In the genomic region with DNA sequence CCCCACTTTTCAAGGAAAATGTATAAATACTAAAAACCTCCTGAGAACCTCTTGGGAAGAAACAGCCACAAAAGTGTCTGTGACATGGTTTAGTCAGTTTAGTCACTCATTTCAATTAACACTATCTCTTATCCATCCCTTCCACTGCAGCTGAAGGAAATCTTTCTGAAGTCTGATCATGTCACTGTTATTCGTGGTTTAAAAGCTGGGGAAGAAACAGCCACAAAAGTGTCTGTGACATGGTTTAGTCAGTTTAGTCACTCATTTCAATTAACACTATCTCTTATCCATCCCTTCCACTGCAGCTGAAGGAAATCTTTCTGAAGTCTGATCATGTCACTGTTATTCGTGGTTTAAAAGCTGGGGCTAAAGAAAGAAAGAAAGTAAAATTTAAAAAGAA, we compare ENCODE assay signal across 1 cellular context.
TF ChIP-seq lines count a peak whose summit lies in the region.
"Not testable (repeated sequence)": the region's sequence is repeated elsewhere in the genome, so short reads cannot be mapped to it uniquely, and the experiment has no call there.

No MANE protein-coding gene starts in this region.

TF ChIP-seq in K562, 482 proteins besides CTCF, POLR2A, EP300 and RAD21:
- TF ChIP-seq TCF3 (CRISPR knock-in tag; IDR thresholded peaks at IDR 0.05) (peak; percentile 53), FOSL1 (tag; conservative IDR thresholded peaks at IDR 0.05) (peak; percentile 64), MEIS2 (IDR thresholded peaks at IDR 0.05; ENCODE audit: partially characterized antibody) (peak; percentile 42), DPF2 (IDR thresholded peaks at IDR 0.05) (peak; percentile 12; the same call in 1 of the 2 replicates), NCOR1 (IDR thresholded peaks at IDR 0.05) (peak; percentile 44; the same call in 1 of the 2 replicates), TEAD4 (IDR thresholded peaks at IDR 0.05; ENCODE audit: low read length) (peak; percentile 16; the same call in 1 of the 2 replicates), NFIC (IDR thresholded peaks at IDR 0.05) (0 out of 2 replicates have a peak, but pooled peaks have one; percentile 3), KDM1A (IDR thresholded peaks at IDR 0.05) (peak; percentile 90 to 91), CBFA2T3 (IDR thresholded peaks at IDR 0.05) (peak; percentile 77), TAL1 (IDR thresholded peaks at IDR 0.05) (peak; percentile 34), CBFA2T2 (conservative IDR thresholded peaks at IDR 0.05) (peak; percentile 49), HDAC1 (IDR thresholded peaks at IDR 0.05) (peak in 1 of 2 experiments; percentile 66; a peak in 2 of 4 replicates), ARID1B (IDR thresholded peaks at IDR 0.05) (peak; percentile 47; the same call in 1 of the 2 replicates)
- TF ChIP-seq, protein P1, sequence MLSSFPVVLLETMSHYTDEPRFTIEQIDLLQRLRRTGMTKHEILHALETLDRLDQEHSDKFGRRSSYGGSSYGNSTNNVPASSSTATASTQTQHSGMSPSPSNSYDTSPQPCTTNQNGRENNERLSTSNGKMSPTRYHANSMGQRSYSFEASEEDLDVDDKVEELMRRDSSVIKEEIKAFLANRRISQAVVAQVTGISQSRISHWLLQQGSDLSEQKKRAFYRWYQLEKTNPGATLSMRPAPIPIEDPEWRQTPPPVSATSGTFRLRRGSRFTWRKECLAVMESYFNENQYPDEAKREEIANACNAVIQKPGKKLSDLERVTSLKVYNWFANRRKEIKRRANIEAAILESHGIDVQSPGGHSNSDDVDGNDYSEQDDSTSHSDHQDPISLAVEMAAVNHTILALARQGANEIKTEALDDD (IDR thresholded peaks at IDR 0.05): peak; percentile 89
- not testable (repeated sequence) for TF ChIP-seq TEAD4 (CRISPR knock-in tag; IDR thresholded peaks at IDR 0.05; ENCODE audit: borderline replicate concordance)
- TF ChIP-seq, protein P2, sequence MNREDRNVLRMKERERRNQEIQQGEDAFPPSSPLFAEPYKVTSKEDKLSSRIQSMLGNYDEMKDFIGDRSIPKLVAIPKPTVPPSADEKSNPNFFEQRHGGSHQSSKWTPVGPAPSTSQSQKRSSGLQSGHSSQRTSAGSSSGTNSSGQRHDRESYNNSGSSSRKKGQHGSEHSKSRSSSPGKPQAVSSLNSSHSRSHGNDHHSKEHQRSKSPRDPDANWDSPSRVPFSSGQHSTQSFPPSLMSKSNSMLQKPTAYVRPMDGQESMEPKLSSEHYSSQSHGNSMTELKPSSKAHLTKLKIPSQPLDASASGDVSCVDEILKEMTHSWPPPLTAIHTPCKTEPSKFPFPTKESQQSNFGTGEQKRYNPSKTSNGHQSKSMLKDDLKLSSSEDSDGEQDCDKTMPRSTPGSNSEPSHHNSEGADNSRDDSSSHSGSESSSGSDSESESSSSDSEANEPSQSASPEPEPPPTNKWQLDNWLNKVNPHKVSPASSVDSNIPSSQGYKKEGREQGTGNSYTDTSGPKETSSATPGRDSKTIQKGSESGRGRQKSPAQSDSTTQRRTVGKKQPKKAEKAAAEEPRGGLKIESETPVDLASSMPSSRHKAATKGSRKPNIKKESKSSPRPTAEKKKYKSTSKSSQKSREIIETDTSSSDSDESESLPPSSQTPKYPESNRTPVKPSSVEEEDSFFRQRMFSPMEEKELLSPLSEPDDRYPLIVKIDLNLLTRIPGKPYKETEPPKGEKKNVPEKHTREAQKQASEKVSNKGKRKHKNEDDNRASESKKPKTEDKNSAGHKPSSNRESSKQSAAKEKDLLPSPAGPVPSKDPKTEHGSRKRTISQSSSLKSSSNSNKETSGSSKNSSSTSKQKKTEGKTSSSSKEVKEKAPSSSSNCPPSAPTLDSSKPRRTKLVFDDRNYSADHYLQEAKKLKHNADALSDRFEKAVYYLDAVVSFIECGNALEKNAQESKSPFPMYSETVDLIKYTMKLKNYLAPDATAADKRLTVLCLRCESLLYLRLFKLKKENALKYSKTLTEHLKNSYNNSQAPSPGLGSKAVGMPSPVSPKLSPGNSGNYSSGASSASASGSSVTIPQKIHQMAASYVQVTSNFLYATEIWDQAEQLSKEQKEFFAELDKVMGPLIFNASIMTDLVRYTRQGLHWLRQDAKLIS (CRISPR knock-in tag; IDR thresholded peaks at IDR 0.05): 0 out of 2 replicates have a peak, but pooled peaks have one; percentile 26
